22 cellular contexts compared by ENCODE assay signal in the genomic region with DNA sequence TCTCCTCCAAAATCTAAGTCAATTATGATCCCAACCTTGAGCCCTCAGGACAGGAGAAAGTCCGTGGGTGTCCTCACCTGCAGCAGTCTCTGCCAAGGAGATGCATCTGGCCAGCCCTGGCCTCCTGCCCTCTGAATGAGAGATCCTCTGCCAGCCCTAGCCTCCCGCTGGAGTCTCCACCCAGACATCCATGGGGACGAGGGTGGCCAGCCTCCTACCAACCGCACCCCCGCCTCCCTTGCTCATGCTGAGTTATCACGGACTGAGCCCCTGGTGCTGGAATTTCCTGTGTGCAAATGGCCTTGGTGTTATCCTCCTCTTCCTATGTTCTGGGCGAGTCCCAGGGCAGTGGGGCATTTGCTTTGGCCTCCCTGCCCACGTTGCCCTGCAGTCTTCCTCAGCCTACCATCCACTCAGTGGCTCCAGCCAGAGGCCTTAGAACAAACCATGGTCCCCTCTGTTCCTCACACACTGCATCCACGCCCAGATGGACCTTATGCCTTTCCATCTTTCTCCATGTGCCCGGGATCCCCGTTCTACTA.
"Had no signal": no experiment of that assay in that cellular context is flagged by ENCODE, and none has a peak within 500 bp of the region (broad histone marks: within the 10 kb centered on the region; RNA-seq: fewer than 3 reads in every experiment).

No MANE protein-coding gene starts in this region.

- H3K9me3 ChIP-seq: body of pancreas, left lung, spleen had no signal

- H3K27ac Mint-ChIP-seq: activated B cell treated with CpG ODN at 0.5 μM for 24 hours; activated CD4-positive, alpha-beta memory T cell treated with anti-CD3 and anti-CD28 coated beads for 36 hours; immature natural killer cell; progenitor cell of endocrine pancreas; T-helper 1 cell treated with Interleukin-12 subunit alpha and Interleukin-12 subunit beta and Interleukin-4 antibody, amounts not matched to agents 30 μg/mL and 1 μg/mL, for 36 hours had no signal

- H3K27ac ChIP-seq: body of pancreas, foreskin keratinocyte, left lung, spleen had no signal

- H3K36me3 ChIP-seq: left lung, spleen had no signal

- ATAC-seq: body of pancreas, foreskin keratinocyte, left lung had no signal

- DNase-seq: activated B cell treated with CpG ODN at 0.5 μM for 24 hours; activated CD4-positive, alpha-beta memory T cell treated with anti-CD3 and anti-CD28 coated beads for 36 hours; activated CD4-positive, alpha-beta T cell treated with anti-CD3 and anti-CD28 coated beads for 4 hours; activated naive CD4-positive, alpha-beta T cell treated with anti-CD3 and anti-CD28 coated beads, Interleukin-2, amount 50 U/mL, for 16 hours; activated T-cell treated with anti-CD3 and anti-CD28 coated beads, Interleukin-2, amount 50 U/mL, for 48 hours; anterior cingulate cortex; body of pancreas; caudate nucleus; dermis blood vessel endothelial cell; effector CD8-positive, alpha-beta T cell; foreskin keratinocyte; immature natural killer cell; kidney glomerular epithelial cell; left lung; retina; spleen; stimulated activated CD4-positive, alpha-beta T cell treated with anti-CD3 and anti-CD28 coated beads, Interleukin-4, amount 100 ng/mL, for 1 hour; stimulated activated naive CD4-positive, alpha-beta T cell treated with Interleukin-2 at 50 U/mL for 16 hours; T1000 had no signal

- H3K36me3 Mint-ChIP-seq: activated CD4-positive, alpha-beta memory T cell treated with anti-CD3 and anti-CD28 coated beads for 36 hours; immature natural killer cell had no signal

- H3K4me1 ChIP-seq: body of pancreas, left lung had no signal

- H3K27me3 ChIP-seq: body of pancreas, foreskin keratinocyte had no signal

- H3K4me3 ChIP-seq: body of pancreas, left lung, lung, spleen had no signal

- H3K4me1 Mint-ChIP-seq: activated B cell treated with CpG ODN at 0.5 μM for 24 hours, immature natural killer cell had no signal

- H3K9me3 Mint-ChIP-seq: activated B cell treated with CpG ODN at 0.5 μM for 24 hours; activated CD4-positive, alpha-beta memory T cell treated with anti-CD3 and anti-CD28 coated beads for 36 hours; immature natural killer cell; T-helper 1 cell treated with Interleukin-12 subunit alpha and Interleukin-12 subunit beta and Interleukin-4 antibody, amounts not matched to agents 30 μg/mL and 1 μg/mL, for 36 hours had no signal

- H3K4me3 Mint-ChIP-seq: activated B cell treated with CpG ODN at 0.5 μM for 24 hours; activated CD4-positive, alpha-beta memory T cell treated with anti-CD3 and anti-CD28 coated beads for 36 hours; immature natural killer cell; T-helper 1 cell treated with Interleukin-12 subunit alpha and Interleukin-12 subunit beta and Interleukin-4 antibody, amounts not matched to agents 30 μg/mL and 1 μg/mL, for 36 hours had no signal
